1 cellular context compared by ENCODE assay signal in genomic region chr14:34072921-34073320, GRCh38.
TF ChIP-seq lines count a peak whose summit lies in the region.

No MANE protein-coding gene starts in this region.

TF ChIP-seq in GM12878, 131 proteins besides CTCF, POLR2A, EP300 and RAD21 (continued from another document):
- TF ChIP-seq SREBF1 (IDR thresholded peaks at IDR 0.05; ENCODE audit: low read length): no peak
- TF ChIP-seq KDM1A (IDR thresholded peaks at IDR 0.05; ENCODE audit: borderline replicate concordance): no peak
- no peak for TF ChIP-seq RELB (IDR thresholded peaks at IDR 0.05; ENCODE audit: low read depth)
- no peak for TF ChIP-seq HCFC1 (IDR thresholded peaks at IDR 0.05; ENCODE audit: low read length)
- TF ChIP-seq SUPT20H (IDR thresholded peaks at IDR 0.05; ENCODE audit: borderline replicate concordance, control insufficient read depth, low read depth, low read length): no peak
- no peak for TF ChIP-seq KLF5 (IDR thresholded peaks at IDR 0.05; ENCODE audit: partially characterized antibody)
- TF ChIP-seq ZBTB11 (CRISPR knock-in tag; IDR thresholded peaks at IDR 0.05): no peak
- no peak for TF ChIP-seq SRF (IDR thresholded peaks at IDR 0.05; ENCODE audit: low read depth in 2 of 2, low read length in 2 of 2)
- TF ChIP-seq CREB1 (IDR thresholded peaks at IDR 0.05; ENCODE audit: low read depth): no peak
- no peak for TF ChIP-seq STAT3 (IDR thresholded peaks at IDR 0.05; ENCODE audit: low read depth, low read length)
- TF ChIP-seq MEF2B (IDR thresholded peaks at IDR 0.05; ENCODE audit: partially characterized antibody, poor library complexity, severe bottlenecking): peak; percentile 83
- peak; percentile 56 for TF ChIP-seq RUNX3 (IDR thresholded peaks at IDR 0.05; ENCODE audit: low read length)
- TF ChIP-seq IRF5 (IDR thresholded peaks at IDR 0.05; ENCODE audit: borderline replicate concordance): no peak
- no peak for TF ChIP-seq CHD4 (IDR thresholded peaks at IDR 0.05)
- peak; percentile 64; the same call in 1 of the 2 replicates for TF ChIP-seq MTA2 (IDR thresholded peaks at IDR 0.05; ENCODE audit: low read depth)
- TF ChIP-seq TAF1 (IDR thresholded peaks at IDR 0.05; ENCODE audit: borderline replicate concordance, low read depth, low read length): no peak
- TF ChIP-seq ZNF24 (IDR thresholded peaks at IDR 0.05): 0 out of 2 replicates have a peak, but pooled peaks have one; percentile 41
- TF ChIP-seq BCL11A (IDR thresholded peaks at IDR 0.05; ENCODE audit: low read depth, low read length): 0 out of 2 replicates have a peak, but pooled peaks have one; percentile 31
- TF ChIP-seq E2F8 (IDR thresholded peaks at IDR 0.05; ENCODE audit: low read depth, partially characterized antibody): no peak
- peak; percentile 48; the same call in 1 of the 2 replicates for TF ChIP-seq DPF2 (IDR thresholded peaks at IDR 0.05)
- no peak for TF ChIP-seq TCF3 (IDR thresholded peaks at IDR 0.05; ENCODE audit: borderline replicate concordance, insufficient read depth, low read depth, low read length)
- TF ChIP-seq IKZF1 (conservative IDR thresholded peaks at IDR 0.05): 0 out of 2 replicates have a peak, but pooled peaks have one; percentile 13
- TF ChIP-seq ZNF622 (IDR thresholded peaks at IDR 0.05): no peak
- no peak for TF ChIP-seq MLLT1 (IDR thresholded peaks at IDR 0.05)
- TF ChIP-seq SMAD1 (IDR thresholded peaks at IDR 0.05; ENCODE audit: low read depth, partially characterized antibody): no peak
- TF ChIP-seq SP1 (IDR thresholded peaks at IDR 0.05; ENCODE audit: low read depth, low read length): no peak
- peak; percentile 78; the same call in 1 of the 2 replicates for TF ChIP-seq MEF2A (IDR thresholded peaks at IDR 0.05; ENCODE audit: insufficient read depth, low read depth, low read length)
- TF ChIP-seq TCF7 (IDR thresholded peaks at IDR 0.05; ENCODE audit: borderline replicate concordance): no peak
- TF ChIP-seq SIN3A (IDR thresholded peaks at IDR 0.05; ENCODE audit: low read depth, low read length): no peak
- peak; percentile 38; the same call in 1 of the 2 replicates for TF ChIP-seq BACH1 (IDR thresholded peaks at IDR 0.05; ENCODE audit: borderline replicate concordance)
- TF ChIP-seq BCL3 (IDR thresholded peaks at IDR 0.05; ENCODE audit: borderline replicate concordance, insufficient read depth, low read depth, low read length, poor library complexity, severe bottlenecking): no peak
- no peak for TF ChIP-seq WRNIP1 (IDR thresholded peaks at IDR 0.05; ENCODE audit: borderline replicate concordance, low read depth, low read length)
- TF ChIP-seq PBX3 (IDR thresholded peaks at IDR 0.05; ENCODE audit: insufficient replicate concordance, low read depth, low read length): no peak
- TF ChIP-seq ATF2 (IDR thresholded peaks at IDR 0.05; ENCODE audit: low read length): peak; percentile 34; the same call in 1 of the 2 replicates
- no peak for TF ChIP-seq SMAD5 (IDR thresholded peaks at IDR 0.05; ENCODE audit: low read depth)
- TF ChIP-seq IKZF2 (IDR thresholded peaks at IDR 0.05): peak; percentile 27 to 51; a peak in 1 of 4 replicates
- no peak for TF ChIP-seq TCF12 (IDR thresholded peaks at IDR 0.05; ENCODE audit: low read depth, low read length)
